ENCODE assay signal across 1 cellular context in the genomic region with DNA sequence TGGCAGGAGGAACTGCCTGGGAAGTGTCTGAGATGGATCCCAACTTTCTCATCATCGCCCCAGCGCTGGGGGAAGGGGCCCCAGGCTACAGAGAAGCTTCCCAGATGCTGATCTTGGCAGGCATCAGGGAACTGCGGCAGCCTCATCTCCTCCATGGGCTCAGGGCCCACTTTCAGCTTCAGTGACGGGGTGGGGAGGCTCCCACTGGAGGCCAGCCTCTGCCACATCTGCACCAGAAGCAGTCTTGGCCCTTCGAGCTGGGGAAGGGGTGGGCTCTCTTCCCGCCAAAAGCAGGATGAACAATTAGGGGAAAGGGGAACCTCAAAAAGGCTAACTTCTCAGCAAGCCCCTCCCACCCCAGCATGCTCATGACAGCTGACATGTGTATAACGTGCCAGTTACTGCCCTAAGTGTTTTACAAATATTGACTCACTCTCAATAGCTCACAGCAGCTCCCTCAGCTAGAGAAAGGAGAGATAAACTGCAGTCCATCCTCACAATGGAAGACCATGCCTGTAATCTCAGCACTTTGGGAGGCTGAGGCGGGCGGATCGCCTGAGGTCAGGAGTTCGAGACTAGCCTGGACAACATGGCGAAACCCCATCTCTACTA.
A peak's percentile ranks its signal among the peaks of the same experiment; 100 is the strongest.
TF ChIP-seq lines count a peak whose summit lies in the region.

No MANE protein-coding gene starts in this region.

TF ChIP-seq in GM12878, 131 proteins besides CTCF, POLR2A, EP300 and RAD21 (continued from another document):
- no peak for TF ChIP-seq GABPA (IDR thresholded peaks at IDR 0.05; ENCODE audit: low read depth)
- TF ChIP-seq FOXK2 (IDR thresholded peaks at IDR 0.05), result no peak
- TF ChIP-seq ZZZ3 (IDR thresholded peaks at IDR 0.05; ENCODE audit: control insufficient read depth, insufficient read length, low read depth), result no peak
- TF ChIP-seq, protein P1, sequence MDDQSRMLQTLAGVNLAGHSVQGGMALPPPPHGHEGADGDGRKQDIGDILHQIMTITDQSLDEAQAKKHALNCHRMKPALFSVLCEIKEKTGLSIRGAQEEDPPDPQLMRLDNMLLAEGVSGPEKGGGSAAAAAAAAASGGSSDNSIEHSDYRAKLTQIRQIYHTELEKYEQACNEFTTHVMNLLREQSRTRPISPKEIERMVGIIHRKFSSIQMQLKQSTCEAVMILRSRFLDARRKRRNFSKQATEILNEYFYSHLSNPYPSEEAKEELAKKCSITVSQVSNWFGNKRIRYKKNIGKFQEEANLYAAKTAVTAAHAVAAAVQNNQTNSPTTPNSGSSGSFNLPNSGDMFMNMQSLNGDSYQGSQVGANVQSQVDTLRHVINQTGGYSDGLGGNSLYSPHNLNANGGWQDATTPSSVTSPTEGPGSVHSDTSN (IDR thresholded peaks at IDR 0.05; ENCODE audit: insufficient replicate concordance, low read depth, low read length), result peak; percentile 27
- TF ChIP-seq, protein P2, sequence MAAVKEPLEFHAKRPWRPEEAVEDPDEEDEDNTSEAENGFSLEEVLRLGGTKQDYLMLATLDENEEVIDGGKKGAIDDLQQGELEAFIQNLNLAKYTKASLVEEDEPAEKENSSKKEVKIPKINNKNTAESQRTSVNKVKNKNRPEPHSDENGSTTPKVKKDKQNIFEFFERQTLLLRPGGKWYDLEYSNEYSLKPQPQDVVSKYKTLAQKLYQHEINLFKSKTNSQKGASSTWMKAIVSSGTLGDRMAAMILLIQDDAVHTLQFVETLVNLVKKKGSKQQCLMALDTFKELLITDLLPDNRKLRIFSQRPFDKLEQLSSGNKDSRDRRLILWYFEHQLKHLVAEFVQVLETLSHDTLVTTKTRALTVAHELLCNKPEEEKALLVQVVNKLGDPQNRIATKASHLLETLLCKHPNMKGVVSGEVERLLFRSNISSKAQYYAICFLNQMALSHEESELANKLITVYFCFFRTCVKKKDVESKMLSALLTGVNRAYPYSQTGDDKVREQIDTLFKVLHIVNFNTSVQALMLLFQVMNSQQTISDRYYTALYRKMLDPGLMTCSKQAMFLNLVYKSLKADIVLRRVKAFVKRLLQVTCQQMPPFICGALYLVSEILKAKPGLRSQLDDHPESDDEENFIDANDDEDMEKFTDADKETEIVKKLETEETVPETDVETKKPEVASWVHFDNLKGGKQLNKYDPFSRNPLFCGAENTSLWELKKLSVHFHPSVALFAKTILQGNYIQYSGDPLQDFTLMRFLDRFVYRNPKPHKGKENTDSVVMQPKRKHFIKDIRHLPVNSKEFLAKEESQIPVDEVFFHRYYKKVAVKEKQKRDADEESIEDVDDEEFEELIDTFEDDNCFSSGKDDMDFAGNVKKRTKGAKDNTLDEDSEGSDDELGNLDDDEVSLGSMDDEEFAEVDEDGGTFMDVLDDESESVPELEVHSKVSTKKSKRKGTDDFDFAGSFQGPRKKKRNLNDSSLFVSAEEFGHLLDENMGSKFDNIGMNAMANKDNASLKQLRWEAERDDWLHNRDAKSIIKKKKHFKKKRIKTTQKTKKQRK (IDR thresholded peaks at IDR 0.05; ENCODE audit: low read depth, low read length), result no peak
- TF ChIP-seq IKZF1 (conservative IDR thresholded peaks at IDR 0.05), result peak; percentile 60
- TF ChIP-seq SMAD5 (IDR thresholded peaks at IDR 0.05; ENCODE audit: low read depth), result no peak
- TF ChIP-seq DPF2 (IDR thresholded peaks at IDR 0.05), result peak; percentile 35; the same call in 1 of the 2 replicates
- TF ChIP-seq, protein P3, sequence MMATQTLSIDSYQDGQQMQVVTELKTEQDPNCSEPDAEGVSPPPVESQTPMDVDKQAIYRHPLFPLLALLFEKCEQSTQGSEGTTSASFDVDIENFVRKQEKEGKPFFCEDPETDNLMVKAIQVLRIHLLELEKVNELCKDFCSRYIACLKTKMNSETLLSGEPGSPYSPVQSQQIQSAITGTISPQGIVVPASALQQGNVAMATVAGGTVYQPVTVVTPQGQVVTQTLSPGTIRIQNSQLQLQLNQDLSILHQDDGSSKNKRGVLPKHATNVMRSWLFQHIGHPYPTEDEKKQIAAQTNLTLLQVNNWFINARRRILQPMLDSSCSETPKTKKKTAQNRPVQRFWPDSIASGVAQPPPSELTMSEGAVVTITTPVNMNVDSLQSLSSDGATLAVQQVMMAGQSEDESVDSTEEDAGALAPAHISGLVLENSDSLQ (IDR thresholded peaks at IDR 0.05), result peak; percentile 79
- no peak for TF ChIP-seq RELA (IDR thresholded peaks at IDR 0.05; ENCODE audit: borderline replicate concordance, partially characterized antibody)
- no peak for TF ChIP-seq ZNF274 (IDR thresholded peaks at IDR 0.05; ENCODE audit: insufficient read depth, insufficient read length)
TF ChIP-seq in GM12878: peak in this region for 12.
